1 cellular context compared by ENCODE assay signal in genomic region chr20:34318609-34319443, GRCh38.
TF ChIP-seq lines count a peak whose summit lies in the region.

No MANE protein-coding gene starts in this region.

TF ChIP-seq in H1, 55 proteins besides CTCF, POLR2A, EP300 and RAD21 (continued from another document):
- TF ChIP-seq SP1 (IDR thresholded peaks at IDR 0.05; ENCODE audit: low read depth, low read length), result peak; percentile 65; the same call in 1 of the 2 replicates
- TF ChIP-seq ASH2L (IDR thresholded peaks at IDR 0.05; ENCODE audit: low read length), result no peak
- TF ChIP-seq TEAD4 (IDR thresholded peaks at IDR 0.05; ENCODE audit: low read depth, low read length), result no peak
- no peak for TF ChIP-seq E2F6 (IDR thresholded peaks at IDR 0.05)
- no peak for TF ChIP-seq USF2 (IDR thresholded peaks at IDR 0.05; ENCODE audit: low read length)
- TF ChIP-seq EGR1 (IDR thresholded peaks at IDR 0.05; ENCODE audit: borderline replicate concordance, low read depth, low read length), result no peak
